8 cellular contexts compared by ENCODE assay signal in genomic region chr22:29202231-29203192, GRCh38. TPM values are rescaled to one million over a fixed set of nuclear protein-coding genes. Genes with fewer than 3 reads are reported as not detected.
DNase-seq lines count a peak whose midpoint lies in the region; ATAC-seq, FAIRE-seq and TF ChIP-seq lines count a peak whose summit lies in the region.

No MANE protein-coding gene starts in this region.

- no peak overlapping the region for H3K27ac Mint-ChIP-seq in activated naive CD8-positive, alpha-beta T cell treated with anti-CD3 and anti-CD28 coated beads, Interleukin-2, amount 50 U/mL, for 24 hours

- H3K4me3 Mint-ChIP-seq in activated naive CD8-positive, alpha-beta T cell treated with anti-CD3 and anti-CD28 coated beads, Interleukin-2, amount 50 U/mL, for 24 hours, result peak overlapping the region; percentile 29

- H3K4me1 ChIP-seq in BLaER1 treated with 17β-estradiol and CSF1 and Interleukin-3, amounts not matched to agents 10 nM and 100 nM, result peaks cover 38 to 67% (median 59%) of the 10 kb centered on the region in 10 experiments
- peaks cover 5 to 27% of the 10 kb centered on the region in 2 donors for H3K4me1 ChIP-seq in kidney (ENCODE audit: control insufficient read depth in 1 of 2, insufficient read depth in 1 of 2, low read depth in 1 of 2, low read length in 2 of 2)
- H3K4me1 ChIP-seq in trophoblast cell (ENCODE audit: control insufficient read depth in 1 of 2, insufficient read depth in 2 of 2, low read length in 2 of 2), result peaks cover 0 to 5% of the 10 kb centered on the region in 2 experiments

- no peak overlapping the region for H3K18ac ChIP-seq in trophoblast cell (ENCODE audit: low read length)

- peaks cover 4% of the 10 kb centered on the region for H3K79me1 ChIP-seq in trophoblast cell (ENCODE audit: low read length)

- no peak overlapping the region for H4K8ac ChIP-seq in trophoblast cell (ENCODE audit: low read depth, low read length)

- no CpG with 5 or more reads among the region's 23 CpGs for WGBS in trophoblast cell (ENCODE audit: extremely low coverage, insufficient coverage, insufficient read length)

- H2BK12ac ChIP-seq in trophoblast cell (ENCODE audit: low read length), result no peak overlapping the region

- H3K9ac ChIP-seq in BLaER1 treated with 17β-estradiol and CSF1 and Interleukin-3, amounts not matched to agents 10 nM and 100 nM, result peak overlapping the region in 8 of 11 experiments; percentile 14 to 56 (median 46); a peak in 14 of 22 replicates
- peak overlapping the region in 1 of 2 donors; percentile 58 for H3K9ac ChIP-seq in kidney (ENCODE audit: low read length in 2 of 2)
- no peak overlapping the region for H3K9ac ChIP-seq in trophoblast cell (ENCODE audit: low read length)

- H2BK5ac ChIP-seq in trophoblast cell (ENCODE audit: low read depth, low read length, poor library complexity), result no peak overlapping the region

- H3K36me3 ChIP-seq in BLaER1 treated with 17β-estradiol and CSF1 and Interleukin-3, amounts not matched to agents 10 nM and 100 nM, result no peaks in the 10 kb centered on the region
- H3K36me3 ChIP-seq in kidney (ENCODE audit: control insufficient read depth in 1 of 2, insufficient read depth in 2 of 2, low read length in 2 of 2) (no peaks in the 10 kb centered on the region), trophoblast cell (ENCODE audit: control insufficient read depth in 1 of 2, insufficient read depth in 2 of 2, low read length in 2 of 2) (no peaks in the 10 kb centered on the region)

- TF ChIP-seq CTCF in kidney (IDR thresholded peaks at IDR 0.05; ENCODE audit: borderline replicate concordance, extremely low read depth, insufficient read depth), result peak; percentile 29

- H3K14ac ChIP-seq in trophoblast cell (ENCODE audit: low read length), result no peak overlapping the region

- no peak overlapping the region for H2BK120ac ChIP-seq in trophoblast cell (ENCODE audit: insufficient read depth, low read length, poor library complexity)

- H3K27me3 Mint-ChIP-seq in activated naive CD8-positive, alpha-beta T cell treated with anti-CD3 and anti-CD28 coated beads, Interleukin-2, amount 50 U/mL, for 24 hours, result peaks cover 65% of the 10 kb centered on the region

- no peak overlapping the region for H4K91ac ChIP-seq in trophoblast cell (ENCODE audit: low read depth, low read length)

- ATAC-seq in GM18907 (IDR thresholded peaks at IDR 0.05; ENCODE audit: unreplicated experiment), result peak; percentile 74
- peak; percentile 62 for ATAC-seq in HG03108 (IDR thresholded peaks at IDR 0.05; ENCODE audit: unreplicated experiment)
- peak; percentile 87 for ATAC-seq in activated naive CD8-positive, alpha-beta T cell treated with anti-CD3 and anti-CD28 coated beads, Interleukin-2, amount 50 U/mL, for 24 hours

- DNase-seq in RPMI8226 (peak; percentile 97), kidney (peak; percentile 91), trophoblast cell (no peak)
- DNase-seq in activated naive CD8-positive, alpha-beta T cell treated with anti-CD3 and anti-CD28 coated beads, Interleukin-2, amount 50 U/mL, for 24 hours, result peak; percentile 78
- peak; percentile 8 to 9 for DNase-seq in stimulated activated CD8-positive, alpha-beta memory T cell treated with anti-CD3 and anti-CD28 coated beads, Interleukin-15, amount 100 ng/mL, for 4 hours (ENCODE audit: low read depth in 2 of 2)

- no peak overlapping the region for H3K4ac ChIP-seq in trophoblast cell (ENCODE audit: low read depth, low read length)

- H3K9me3 Mint-ChIP-seq in activated naive CD8-positive, alpha-beta T cell treated with anti-CD3 and anti-CD28 coated beads, Interleukin-2, amount 50 U/mL, for 24 hours, result no peaks in the 10 kb centered on the region

- H3K23ac ChIP-seq in trophoblast cell (ENCODE audit: low read length), result no peak overlapping the region

- peak overlapping the region in 7 of 10 experiments; percentile 1 to 53 (median 20); a peak in 9 of 20 replicates for H3K4me3 ChIP-seq in BLaER1 treated with 17β-estradiol and CSF1 and Interleukin-3, amounts not matched to agents 10 nM and 100 nM
- H3K4me3 ChIP-seq in kidney (ENCODE audit: low read length in 2 of 2) (peak overlapping the region in 1 of 2 donors; percentile 15), trophoblast cell (ENCODE audit: low read depth, low read length) (no peak overlapping the region)

- peaks cover 30% of the 10 kb centered on the region for H3K4me1 Mint-ChIP-seq in activated naive CD8-positive, alpha-beta T cell treated with anti-CD3 and anti-CD28 coated beads, Interleukin-2, amount 50 U/mL, for 24 hours

- H4K20me1 ChIP-seq in BLaER1 treated with 17β-estradiol and CSF1 and Interleukin-3, amounts not matched to agents 10 nM and 100 nM, result peaks cover 0 to 79% (median 60%) of the 10 kb centered on the region in 11 experiments; a peak in 18 of 22 replicates

- H3K27ac ChIP-seq in BLaER1 treated with 17β-estradiol and CSF1 and Interleukin-3, amounts not matched to agents 10 nM and 100 nM, result peak overlapping the region in 9 of 11 experiments; percentile 25 to 66 (median 51); a peak in 17 of 22 replicates
- H3K27ac ChIP-seq in kidney (ENCODE audit: low read depth in 2 of 2, low read length in 2 of 2) (peak overlapping the region; percentile 84), trophoblast cell (ENCODE audit: low read depth, low read length) (no peak overlapping the region)

- H3K79me2 ChIP-seq in trophoblast cell (ENCODE audit: control insufficient read depth, insufficient read depth, low read length, poor library complexity), result peaks cover 2% of the 10 kb centered on the region

- H2AFZ ChIP-seq in trophoblast cell (ENCODE audit: insufficient read depth, low read length, poor library complexity), result no peak overlapping the region

- no peaks in the 10 kb centered on the region for H3K36me3 Mint-ChIP-seq in activated naive CD8-positive, alpha-beta T cell treated with anti-CD3 and anti-CD28 coated beads, Interleukin-2, amount 50 U/mL, for 24 hours (ENCODE audit: low read depth)

- peak overlapping the region; percentile 58 to 97 (median 85) for H3K4me2 ChIP-seq in BLaER1 treated with 17β-estradiol and CSF1 and Interleukin-3, amounts not matched to agents 10 nM and 100 nM
- no peak overlapping the region for H3K4me2 ChIP-seq in trophoblast cell (ENCODE audit: low read length)

- no peak overlapping the region for H2AK5ac ChIP-seq in trophoblast cell (ENCODE audit: low read length)

- peaks cover 74 to 94% (median 87%) of the 10 kb centered on the region in 11 experiments for H3K27me3 ChIP-seq in BLaER1 treated with 17β-estradiol and CSF1 and Interleukin-3, amounts not matched to agents 10 nM and 100 nM
- H3K27me3 ChIP-seq in trophoblast cell (ENCODE audit: insufficient read depth, low read length), result peaks cover 4% of the 10 kb centered on the region

- H3K9me3 ChIP-seq in BLaER1 treated with 17β-estradiol and CSF1 and Interleukin-3, amounts not matched to agents 10 nM and 100 nM (replicated peaks in 1 of 11), result no peaks in the 10 kb centered on the region
- H3K9me3 ChIP-seq in kidney (ENCODE audit: control insufficient read depth in 1 of 2, low read length in 2 of 2), result no peaks in the 10 kb centered on the region
- no peaks in the 10 kb centered on the region for H3K9me3 ChIP-seq in trophoblast cell (ENCODE audit: insufficient read depth, low read depth, low read length)

- intact Hi-C loops in kidney (cut with DNase I), result no loop called here

- no peak for FAIRE-seq in kidney (lab: Jason Lieb, UNC)

- H4K12ac ChIP-seq in trophoblast cell (ENCODE audit: low read depth, low read length), result no peak overlapping the region

RNA-seq across cellular contexts. Expression of gene EMID1, which starts 3.2 kb away (rescaled TPM):
- 9.6 TPM for total RNA-seq in kidney
- 25.5 TPM for polyA plus RNA-seq in kidney (ENCODE audit: insufficient read depth, low read depth, low replicate concordance)
- 1.2 and 1.5 TPM in 2 replicates for polyA plus RNA-seq in trophoblast cell (2013)

Comparison
In these comparisons a context has a peak if more than half of its experiments do, and no peak if none do; other contexts are left out.
1. DNase-seq: peak in RPMI8226 (single experiment), activated naive CD8-positive, alpha-beta T cell treated with anti-CD3 and anti-CD28 coated beads, Interleukin-2, amount 50 U/mL, for 24 hours (single experiment), kidney (single experiment) and stimulated activated CD8-positive, alpha-beta memory T cell treated with anti-CD3 and anti-CD28 coated beads, Interleukin-15, amount 100 ng/mL, for 4 hours (2 of 2); none in trophoblast cell (0 of 2).
2. Peak in every context shown above with its lines, with median percentiles within 50 percentile points of each other: ATAC-seq.